In the genomic region with DNA sequence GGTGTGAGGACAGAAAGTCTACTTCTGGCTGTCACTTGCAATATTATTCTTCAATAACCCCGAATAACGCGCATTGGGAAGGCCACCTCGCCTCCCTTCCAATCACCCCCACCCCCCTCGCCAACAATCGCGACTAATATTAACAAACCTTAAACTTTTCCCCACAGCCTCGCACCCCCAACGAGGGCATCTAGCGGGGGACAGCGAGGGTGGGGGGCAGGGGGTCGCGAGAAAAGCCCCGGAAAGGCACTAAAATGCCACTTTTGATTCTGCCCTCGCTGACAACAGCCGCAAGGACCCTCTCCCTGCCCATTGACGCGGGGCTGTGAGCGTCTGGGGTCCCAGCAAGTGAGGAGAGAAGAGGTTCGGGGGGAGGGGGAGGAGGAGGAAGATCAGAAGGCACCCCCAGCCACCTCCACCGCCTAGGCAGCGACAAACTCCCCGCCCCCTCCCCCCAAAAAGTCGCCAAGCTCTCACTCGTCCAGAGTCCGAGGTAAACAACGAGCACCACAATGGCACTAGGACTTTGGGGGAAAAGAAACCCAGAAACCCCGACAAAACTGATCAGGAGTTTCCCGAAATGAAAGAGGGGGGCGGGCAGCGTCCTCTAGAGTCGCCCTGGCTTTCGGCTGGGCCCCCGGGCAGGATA, we compare ENCODE assay signal across 8 cellular contexts. TPM values are rescaled to one million over a fixed set of nuclear protein-coding genes. Genes with fewer than 3 reads are reported as not detected.
DNase-seq lines count a peak whose midpoint lies in the region; ATAC-seq and TF ChIP-seq lines count a peak whose summit lies in the region.

No MANE protein-coding gene starts in this region.

- H3K9me3 ChIP-seq in colonic mucosa, result no peaks in the 10 kb centered on the region

- no peak overlapping the region for H2BK120ac ChIP-seq in mesendoderm (ENCODE audit: low read depth, low read length)

- WGBS in mesendoderm (ENCODE audit: extremely low coverage, insufficient coverage, low lambda C conversion rate), result no CpG with 5 or more reads among the region's 34 CpGs
- under 1% methylated on average over 34 of the region's 34 CpGs for WGBS in urinary bladder

- H2BK5ac ChIP-seq in mesendoderm (ENCODE audit: low read length), result no peak overlapping the region

- peak overlapping the region; percentile 86 to 91 for H3K9ac ChIP-seq in colonic mucosa (ENCODE audit: low read depth in 2 of 2, low read length in 2 of 2)
- H3K9ac ChIP-seq in mesendoderm (ENCODE audit: low read length), result peak overlapping the region; percentile 78

- TF ChIP-seq POLR2A in NB4 (IDR thresholded peaks at IDR 0.05; ENCODE audit: extremely low read depth, insufficient read length), result no peak

- no peak overlapping the region for H4K5ac ChIP-seq in mesendoderm (ENCODE audit: low read length)

- H3K23ac ChIP-seq in mesendoderm (ENCODE audit: low read length), result no peak overlapping the region

- no peaks in the 10 kb centered on the region for H3K27me3 ChIP-seq in colonic mucosa
- no peaks in the 10 kb centered on the region for H3K27me3 ChIP-seq in mesendoderm (ENCODE audit: insufficient read depth, low read length, poor library complexity)

- peak overlapping the region; percentile 72 for H3K4me3 ChIP-seq in NB4 (ENCODE audit: low read depth, low read length)
- peak overlapping the region; percentile 74 for H3K4me3 ChIP-seq in colonic mucosa
- H3K4me3 ChIP-seq in mesendoderm (ENCODE audit: low read length), result peak overlapping the region; percentile 70
- H3K4me3 ChIP-seq in urinary bladder (ENCODE audit: low read depth, low read length), result peak overlapping the region; percentile 93

- peak overlapping the region; percentile 81 for H3K27ac ChIP-seq in colonic mucosa
- H3K27ac ChIP-seq in mesendoderm (ENCODE audit: low read depth, low read length), result peak overlapping the region; percentile 72
- peak overlapping the region; percentile 87 for H3K27ac ChIP-seq in urinary bladder (ENCODE audit: low read depth)

- H3K79me2 ChIP-seq in mesendoderm (ENCODE audit: control insufficient read depth, insufficient read depth, low read length), result no peaks in the 10 kb centered on the region

- H3K18ac ChIP-seq in mesendoderm (ENCODE audit: low read length), result peak overlapping the region; percentile 96

- DNase-seq in NB4 (ENCODE audit: low read depth) (no peak), colonic mucosa (peak; percentile 50), mesendoderm (no peak), dermis blood vessel endothelial cell (no peak)

- TF ChIP-seq CTCF in NB4 (IDR thresholded peaks at IDR 0.05; ENCODE audit: low read depth, low read length) (no peak), colonic mucosa (IDR thresholded peaks at IDR 0.05) (no peak)

- H3K79me1 ChIP-seq in mesendoderm (ENCODE audit: low read length), result no peaks in the 10 kb centered on the region

- ATAC-seq in GM18511 (IDR thresholded peaks at IDR 0.05; ENCODE audit: unreplicated experiment) (peak; percentile 17), GM21717 (IDR thresholded peaks at IDR 0.05; ENCODE audit: unreplicated experiment) (no peak), GM18498 (IDR thresholded peaks at IDR 0.05; ENCODE audit: unreplicated experiment) (no peak)

- H4K8ac ChIP-seq in mesendoderm (ENCODE audit: low read depth, low read length), result no peak overlapping the region

- intact Hi-C loops in colonic mucosa (cut with DNase I), result no loop called here

- H3K4me1 ChIP-seq in colonic mucosa (no peaks in the 10 kb centered on the region), mesendoderm (ENCODE audit: control insufficient read depth, low read depth, low read length) (no peaks in the 10 kb centered on the region), urinary bladder (ENCODE audit: insufficient read depth) (no peaks in the 10 kb centered on the region)

- H2AK5ac ChIP-seq in mesendoderm (ENCODE audit: low read length), result no peak overlapping the region

- no peak overlapping the region for H3K4ac ChIP-seq in mesendoderm (ENCODE audit: low read depth, low read length)

- peak overlapping the region; percentile 90 for H3K56ac ChIP-seq in mesendoderm (ENCODE audit: low read length)

- H3K36me3 ChIP-seq in colonic mucosa (no peaks in the 10 kb centered on the region), mesendoderm (ENCODE audit: control insufficient read depth, insufficient read depth, low read length) (no peaks in the 10 kb centered on the region), urinary bladder (ENCODE audit: insufficient read depth) (peaks cover 3% of the 10 kb centered on the region)

- H3K4me2 ChIP-seq in mesendoderm (ENCODE audit: low read length), result peak overlapping the region; percentile 64

- no peak overlapping the region for H2BK15ac ChIP-seq in mesendoderm (replicated peaks; ENCODE audit: low read depth)

RNA-seq across cellular contexts. Expression of gene SATB1, which starts 0.8 kb away (rescaled TPM):
- total RNA-seq in colonic mucosa, result 10 to 100 TPM; 16.0 to 33.0 TPM
- polyA plus RNA-seq in mesendoderm (2013, experiment 1 of 2), result 26.0 TPM
- 26.9 TPM for polyA plus RNA-seq in mesendoderm (2013, experiment 2 of 2)
- total RNA-seq in urinary bladder, result 74.2 TPM
- 40.3 TPM for polyA plus RNA-seq in urinary bladder
- total RNA-seq in dermis blood vessel endothelial cell, result 12.1 and 20.1 TPM in 2 replicates
